11 cellular contexts compared by ENCODE assay signal in genomic region chr17:3762922-3763776, GRCh38. TPM values are rescaled to one million over a fixed set of nuclear protein-coding genes. Genes with fewer than 3 reads are reported as not detected.
DNase-seq lines count a peak whose midpoint lies in the region; ATAC-seq lines count a peak whose summit lies in the region.
"Had no signal": no experiment of that assay in that cellular context is flagged by ENCODE, and none has a peak within 500 bp of the region (broad histone marks: within the 10 kb centered on the region; RNA-seq: fewer than 3 reads in every experiment).

No MANE protein-coding gene starts in this region.

- no peaks in the 10 kb centered on the region for H3K27me3 Mint-ChIP-seq in activated T-helper 17 cell treated with anti-CD3 and anti-CD28 coated beads, Interleukin-2, amount 50 U/mL, for 72 hours

- H3K27ac Mint-ChIP-seq in activated T-helper 17 cell treated with anti-CD3 and anti-CD28 coated beads, Interleukin-2, amount 50 U/mL, for 72 hours, result peak overlapping the region; percentile 92

- H3K9me3 ChIP-seq in BLaER1, result peaks cover 13% of the 10 kb centered on the region

- H3K36me3 Mint-ChIP-seq in activated T-helper 17 cell treated with anti-CD3 and anti-CD28 coated beads, Interleukin-2, amount 50 U/mL, for 72 hours (ENCODE audit: low read depth), result peaks cover 6% of the 10 kb centered on the region

- peaks cover 6% of the 10 kb centered on the region for H3K9me3 Mint-ChIP-seq in activated T-helper 17 cell treated with anti-CD3 and anti-CD28 coated beads, Interleukin-2, amount 50 U/mL, for 72 hours

- peaks cover 40% of the 10 kb centered on the region for H3K4me1 ChIP-seq in BLaER1

- no peak overlapping the region for H3K27ac ChIP-seq in BLaER1

- H3K4me2 ChIP-seq in BLaER1, result 0 out of 2 replicates have a peak overlapping the region, but pooled peaks have one; percentile 11

- H3K36me3 ChIP-seq in BLaER1, result no peaks in the 10 kb centered on the region
- H3K36me3 ChIP-seq: heart left ventricle had no signal

- H3K4me1 Mint-ChIP-seq in activated T-helper 17 cell treated with anti-CD3 and anti-CD28 coated beads, Interleukin-2, amount 50 U/mL, for 72 hours, result peaks cover 35% of the 10 kb centered on the region

- H3K4me3 ChIP-seq in BLaER1, result no peak overlapping the region

- H3K27me3 ChIP-seq in BLaER1, result no peaks in the 10 kb centered on the region
- H3K27me3 ChIP-seq: heart left ventricle had no signal

- no peak overlapping the region for H3K9ac ChIP-seq in BLaER1

- ATAC-seq in GM18520 (IDR thresholded peaks at IDR 0.05; ENCODE audit: unreplicated experiment) (peak; percentile 86), HG03097 (IDR thresholded peaks at IDR 0.05; ENCODE audit: low FRiP score, unreplicated experiment) (peak; percentile 61)
- ATAC-seq in activated T-helper 17 cell treated with anti-CD3 and anti-CD28 coated beads, Interleukin-2, amount 50 U/mL, for 72 hours (replicated peaks), result peak; percentile 77
- ATAC-seq: heart left ventricle had no signal

- H3K4me3 Mint-ChIP-seq in activated T-helper 17 cell treated with anti-CD3 and anti-CD28 coated beads, Interleukin-2, amount 50 U/mL, for 72 hours, result peak overlapping the region; percentile 74

- H4K20me1 ChIP-seq in BLaER1, result no peaks in the 10 kb centered on the region

- DNase-seq in T-helper 9 cell (no peak), dedifferentiated amniotic fluid mesenchymal stem cell (ENCODE audit: extremely low spot score) (no peak), mesenteric fat pad (ENCODE audit: low spot score) (no peak), NCI-H1092 (lab: John Stamatoyannopoulos, UW) (no peak)
- DNase-seq: anterior cingulate cortex, DMS 273 treated with DMSO at 0.1 percent for 48 hours, heart left ventricle had no signal

RNA-seq across cellular contexts. Expression of gene ITGAE, which starts 37.8 kb away (rescaled TPM):
- total RNA-seq in activated T-helper 17 cell treated with anti-CD3 and anti-CD28 coated beads, Interleukin-2, amount 50 U/mL, for 72 hours, result 10 to 100 TPM; 24.2 to 43.2 TPM
- total RNA-seq in mesenteric fat pad, result 19.8 TPM

RNA-seq across cellular contexts. Expression of gene HASPIN, which starts 39.4 kb away (rescaled TPM):
- total RNA-seq in activated T-helper 17 cell treated with anti-CD3 and anti-CD28 coated beads, Interleukin-2, amount 50 U/mL, for 72 hours, result 10 to 100 TPM; 12.4 to 21.5 TPM
- 0.16 TPM for total RNA-seq in mesenteric fat pad

Comparison
In these comparisons a context has a peak if more than half of its experiments do, and no peak if none do; other contexts are left out.
1. RNA of gene HASPIN, which starts 39.4 kb away (total RNA-seq): 12.4 to 21.5 TPM in activated T-helper 17 cell treated with anti-CD3 and anti-CD28 coated beads, Interleukin-2, amount 50 U/mL, for 72 hours; 0.16 TPM in mesenteric fat pad (single experiment); every median in the first group is over 10 times any median in the second.
2. Peak in every context shown above with its lines, with median percentiles within 50 percentile points of each other: ATAC-seq.